ENCODE assay signal across 8 cellular contexts in the genomic region with DNA sequence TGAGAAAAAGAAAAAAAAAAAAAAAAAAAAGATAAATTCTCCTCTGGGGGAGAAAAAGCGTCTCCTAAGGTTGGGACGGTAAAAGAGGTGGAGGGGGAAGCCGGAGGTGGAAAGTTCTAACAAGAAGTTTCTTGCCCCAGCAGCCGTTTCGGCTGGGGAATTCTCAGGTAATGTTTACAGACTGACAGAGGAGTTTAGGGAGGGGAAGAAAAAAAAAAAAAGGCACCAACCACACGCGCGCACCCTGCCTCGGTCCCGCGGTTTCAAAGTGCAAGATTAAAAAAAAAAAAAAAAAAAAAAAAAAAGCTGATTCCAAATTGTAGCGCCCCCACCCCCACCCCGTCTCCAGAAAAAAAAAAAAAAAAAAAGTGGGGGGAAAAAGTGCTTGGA. TPM values are rescaled to one million over a fixed set of nuclear protein-coding genes. Genes with fewer than 3 reads are reported as not detected.
DNase-seq lines count a peak whose midpoint lies in the region; ATAC-seq, FAIRE-seq and TF ChIP-seq lines count a peak whose summit lies in the region.

No MANE protein-coding gene starts in this region.

- CTCF ChIA-PET in GM12878 (lab: Yijun Ruan, JAX), result interaction anchor here (1.2 to 6.1 kb wide), 8 partner anchors 15 to 493 kb away, joined by 5 to 63 read pairs (median 16); no protein-coding TSS in a partner anchor

- RAD21 ChIA-PET in GM12878 (lab: Charles Lee; ENCODE audit: unreplicated experiment), result interaction anchor here (1.0 to 5.0 kb wide), 10 partner anchors 15 to 493 kb away, joined by 3 to 50 read pairs (median 6); no protein-coding TSS in a partner anchor

- TF ChIP-seq EP300 in GM12878 (IDR thresholded peaks at IDR 0.05; ENCODE audit: borderline replicate concordance in 1 of 2, control insufficient read depth in 1 of 2, low read depth in 2 of 2, low read length in 2 of 2), result no peak

- BruUV-seq in GM12878 (replicated peaks; lab: Mats Ljungman, UMichigan), result no TSS peak

- intact Hi-C loops in GM12878 (cut with micrococcal nuclease; ENCODE audit: unreplicated experiment), result no loop called here
- intact Hi-C loops in tibial artery (cut with DNase I; ENCODE audit: low total_unique reads), result loop anchor here (5.0 to 10.0 kb wide), 3 partner anchors 75 to 215 kb away; no protein-coding TSS in a partner anchor

- no peaks in the 10 kb centered on the region for H3K36me3 ChIP-seq in BLaER1
- no peaks in the 10 kb centered on the region for H3K36me3 ChIP-seq in GM12878 (ENCODE audit: control insufficient read depth in 2 of 2, insufficient read depth in 2 of 2, low read length in 1 of 2)
- peaks cover 0 to 3% of the 10 kb centered on the region in 2 donors for H3K36me3 ChIP-seq in lung (ENCODE audit: control insufficient read depth in 2 of 2, insufficient read depth in 2 of 2, low read length in 2 of 2)
- H3K36me3 ChIP-seq in tibial artery, result peaks cover 0 to 5% (median 0%) of the 10 kb centered on the region in 3 donors

- H3K4me3 ChIP-seq in BLaER1 (peak overlapping the region; percentile 73), GM12878 (peak overlapping the region; percentile 67; the same call in 1 of the 2 replicates), lung (peak overlapping the region; percentile 76), tibial artery (peak overlapping the region; percentile 85 to 92)

- ATAC-seq in GM12878 (no peak), lung (ENCODE audit: insufficient read depth, low FRiP score) (no peak), HG03045 (IDR thresholded peaks at IDR 0.05; ENCODE audit: unreplicated experiment) (no peak)

- H4K20me1 ChIP-seq in BLaER1, result peaks cover 13% of the 10 kb centered on the region
- H4K20me1 ChIP-seq in GM12878 (ENCODE audit: control insufficient read depth, insufficient read depth), result no peaks in the 10 kb centered on the region; the same call in none of the 2 replicates

- WGBS in GM12878 (ENCODE audit: insufficient coverage, insufficient replicate concordance, low lambda C conversion rate, missing lambda C conversion rate), result 0% methylated on average over 5 of the region's 13 CpGs
- WGBS in lung, 2 donors, result 0% methylated on average over 13 of the region's 13 CpGs

- H3K27me3 ChIP-seq in BLaER1 (peaks cover 51% of the 10 kb centered on the region), GM12878 (replicated peaks in 1 of 2; ENCODE audit: control insufficient read depth in 2 of 2, insufficient read depth in 2 of 2, low read length in 1 of 2) (peaks cover 4 to 13% of the 10 kb centered on the region in 2 experiments), lung (ENCODE audit: control insufficient read depth, insufficient read depth) (no peaks in the 10 kb centered on the region), tibial artery (no peaks in the 10 kb centered on the region)

- H2AFZ ChIP-seq in GM12878 (ENCODE audit: control insufficient read depth, low read depth, low read length), result no peak overlapping the region

- H3K9me3 ChIP-seq in BLaER1, result no peaks in the 10 kb centered on the region
- no peaks in the 10 kb centered on the region for H3K9me3 ChIP-seq in GM12878 (replicated peaks; ENCODE audit: control insufficient read depth, insufficient read depth, low read length)
- no peaks in the 10 kb centered on the region for H3K9me3 ChIP-seq in lung (ENCODE audit: control insufficient read depth in 2 of 2, insufficient read depth in 1 of 2, low read length in 1 of 2)
- H3K9me3 ChIP-seq in tibial artery, result no peaks in the 10 kb centered on the region

- peak; percentile 68 for DNase-seq in NCI-H2171 treated with DMSO at 0.1 percent for 48 hours (lab: John Stamatoyannopoulos, UW)
- DNase-seq in GM12878 (ENCODE audit: low read depth, low spot score), result no peak
- DNase-seq in lung (ENCODE audit: low spot score), result no peak
- DNase-seq in tibial artery, result no peak
- DNase-seq in AML-193 (lab: John Stamatoyannopoulos, UW), result no peak
- no peak for DNase-seq in NCI-H82 (lab: John Stamatoyannopoulos, UW)

- peaks cover 72% of the 10 kb centered on the region for H3K4me1 ChIP-seq in BLaER1
- peaks cover 19% of the 10 kb centered on the region for H3K4me1 ChIP-seq in GM12878 (ENCODE audit: control insufficient read depth, insufficient read depth, low read length)
- H3K4me1 ChIP-seq in lung (ENCODE audit: control insufficient read depth in 2 of 2, insufficient read depth in 2 of 2, low read length in 2 of 2), result peaks cover 5 to 8% of the 10 kb centered on the region in 2 donors
- H3K4me1 ChIP-seq in tibial artery, result peaks cover 5 to 74% (median 52%) of the 10 kb centered on the region in 4 donors

- H3K27ac ChIP-seq in BLaER1 (peak overlapping the region; percentile 46; the same call in 1 of the 2 replicates), GM12878 (ENCODE audit: control insufficient read depth, insufficient read depth) (no peak overlapping the region), lung (ENCODE audit: low read depth in 1 of 2, low read length in 1 of 2) (peak overlapping the region; percentile 90 to 98), tibial artery (peak overlapping the region; percentile 99)

- in situ Hi-C loops in GM12878 (cut with MboI), result loop anchor here (5.0 kb wide), 2 partner anchors 305 to 345 kb away; no protein-coding TSS in a partner anchor

- TF ChIP-seq RAD21 in GM12878 (IDR thresholded peaks at IDR 0.05; ENCODE audit: insufficient read depth, low read depth, low read length), result no peak

- H3K9ac ChIP-seq in BLaER1 (peak overlapping the region; percentile 61), GM12878 (ENCODE audit: control insufficient read depth, insufficient read depth, low read length) (no peak overlapping the region; the same call in 1 of the 2 replicates)

- POLR2A ChIA-PET in GM12878 (lab: Charles Lee), result interaction anchor here (0.5 to 1.7 kb wide), 4 partner anchors 23 to 273 kb away, joined by 3 read pairs; no protein-coding TSS in a partner anchor

- H3K4me2 ChIP-seq in BLaER1, result peak overlapping the region; percentile 94
- peak overlapping the region; percentile 83 for H3K4me2 ChIP-seq in GM12878 (ENCODE audit: control insufficient read depth, insufficient read depth)

- no peak for FAIRE-seq in GM12878 (lab: Jason Lieb, UNC)

- no peaks in the 10 kb centered on the region for H3K79me2 ChIP-seq in GM12878 (ENCODE audit: control insufficient read depth, insufficient read depth, low read length)

- SMC1A ChIA-PET in GM12878 (lab: Charles Lee; ENCODE audit: uncharacterized antibody, unreplicated experiment), result interaction anchor here (1.2 to 4.9 kb wide), 11 partner anchors 11 to 342 kb away, joined by 3 to 49 read pairs (median 6); no protein-coding TSS in a partner anchor

- no peak for TF ChIP-seq POLR2A in GM12878 (IDR thresholded peaks at IDR 0.05; ENCODE audit: low read depth, low read length)

- TF ChIP-seq CTCF in GM12878 (IDR thresholded peaks at IDR 0.05 in 2 of 3, conservative IDR thresholded peaks at IDR 0.05 in 1 of 3; ENCODE audit: control insufficient read depth in 2 of 3, extremely low read depth in 1 of 3, insufficient read depth in 1 of 3, low read depth in 3 of 3, low read length in 3 of 3) (no peak), lung (IDR thresholded peaks at IDR 0.05; ENCODE audit: control extremely low read depth, extremely low read depth) (no peak), tibial artery (IDR thresholded peaks at IDR 0.05) (no peak)

TF ChIP-seq in GM12878, 131 proteins besides CTCF, POLR2A, EP300 and RAD21 (continues in another document):
- TF ChIP-seq CEBPB (IDR thresholded peaks at IDR 0.05; ENCODE audit: borderline replicate concordance in 1 of 2, low read depth in 2 of 2, low read length in 2 of 2) (no peak), BHLHE40 (IDR thresholded peaks at IDR 0.05; ENCODE audit: borderline replicate concordance in 1 of 2, low read depth in 2 of 2, low read length in 1 of 2) (0 out of 4 replicates have a peak, but pooled peaks of 1 of the 2 experiments have one; percentile 6)

RNA-seq across cellular contexts. Expression of gene DHRS3, which starts 0.5 kb away (rescaled TPM):
- 7.0 and 7.3 TPM in 2 replicates for total RNA-seq in GM12878 (2013; cell fraction: nucleolus; rRNA removed)
- total RNA-seq in GM12878 (2014; rRNA removed) (0.65 and 1.3 TPM in 2 replicates), GM12878 (2014; rRNA removed; fragmentation: Illumina TruSeq; extraction: Trizol) (0.55 and 0.76 TPM in 2 replicates), GM12878 (2021) (1.4 and 1.8 TPM in 2 replicates), lung (100 to 1,000 TPM in 1 of 2 donors, 10 to 100 TPM in 1; 79.7 to 109 TPM)
- 1.1 TPM for polyA plus RNA-seq in GM12878 (2011; ENCODE audit: low read depth)
- polyA plus RNA-seq in GM12878 (2011; rRNA removed) (21.0 and 29.7 TPM in 2 replicates), GM12878 (2014; fragmentation: Illumina TruSeq; extraction: Trizol) (0.27 and 0.73 TPM in 2 replicates), GM12878 (2014; fragmentation: Nextera tagmentation; extraction: Ambion mirVana) (under 1 TPM; 0.23 to 0.33 TPM), GM12878 (2014; rRNA removed) (1.3 and 1.5 TPM in 2 replicates), GM12878 (2016; fragmentation: Nextera tagmentation; extraction: Ambion mirVana) (1 to 10 TPM; 1.0 to 1.8 TPM), lung (10 to 100 TPM; 56.7 to 79.8 TPM)
- 42.3 and 45.6 TPM in 2 replicates for polyA plus RNA-seq in GM12878 (2011; cell fraction: cytosol; rRNA removed)
- polyA plus RNA-seq in GM12878 (2011; cell fraction: nucleus; rRNA removed), result 27.2 and 29.8 TPM in 2 replicates
- 2.0 and 2.3 TPM in 2 replicates for polyA plus RNA-seq in GM12878 (2012)
- 63.9 and 76.6 TPM in 2 replicates for polyA minus RNA-seq in GM12878 (2011; rRNA and poly(A)+ RNA removed)
- polyA minus RNA-seq in GM12878 (2011; cell fraction: cytosol; rRNA and poly(A)+ RNA removed), result 26.7 and 26.8 TPM in 2 replicates
- 10.9 and 15.6 TPM in 2 replicates for polyA minus RNA-seq in GM12878 (2011; cell fraction: nucleus; rRNA and poly(A)+ RNA removed)

RNA-seq across cellular contexts. Expression of gene AADACL4, which starts 26.4 kb away (rescaled TPM):
- not detected in 2 replicates for total RNA-seq in GM12878 (2013; cell fraction: nucleolus; rRNA removed)
- total RNA-seq in GM12878 (2014; rRNA removed), result not detected in 2 replicates
- total RNA-seq in GM12878 (2014; rRNA removed; fragmentation: Illumina TruSeq; extraction: Trizol), result not detected in 2 replicates
- not detected in 2 replicates for total RNA-seq in GM12878 (2021)
- not detected for polyA plus RNA-seq in GM12878 (2011; ENCODE audit: low read depth)
- polyA plus RNA-seq in GM12878 (2011; rRNA removed), result not detected in 2 replicates
- not detected in 2 replicates for polyA plus RNA-seq in GM12878 (2011; cell fraction: cytosol; rRNA removed)
- 0.06 TPM in 1 of 2 replicates, not detected in the other for polyA plus RNA-seq in GM12878 (2011; cell fraction: nucleus; rRNA removed)
- polyA plus RNA-seq in GM12878 (2012), result not detected in 2 replicates
- not detected in 2 replicates for polyA plus RNA-seq in GM12878 (2014; fragmentation: Illumina TruSeq; extraction: Trizol)
- polyA plus RNA-seq in GM12878 (2014; fragmentation: Nextera tagmentation; extraction: Ambion mirVana), result not detected
- polyA plus RNA-seq in GM12878 (2014; rRNA removed), result not detected in 2 replicates
- polyA plus RNA-seq in GM12878 (2016; fragmentation: Nextera tagmentation; extraction: Ambion mirVana), result not detected
- not detected in 2 replicates for polyA minus RNA-seq in GM12878 (2011; rRNA and poly(A)+ RNA removed)
- polyA minus RNA-seq in GM12878 (2011; cell fraction: cytosol; rRNA and poly(A)+ RNA removed), result not detected in 2 replicates
- not detected in 2 replicates for polyA minus RNA-seq in GM12878 (2011; cell fraction: nucleus; rRNA and poly(A)+ RNA removed)
- total RNA-seq in lung, result not detected
- polyA plus RNA-seq in lung, result not detected

Comparison
In these comparisons a context has a peak if more than half of its experiments do, and no peak if none do; other contexts are left out.
1. RNA of gene DHRS3, which starts 0.5 kb away (total RNA-seq): 79.7 to 109 TPM in lung; 0.55 to 7.3 TPM in GM12878; every median in the first group is over 4 times any median in the second.
2. Peak in every context shown above with its lines, with median percentiles within 50 percentile points of each other: H3K4me3 ChIP-seq.